Comparison of ENCODE assay signal across 1 cellular context in the genomic region with DNA sequence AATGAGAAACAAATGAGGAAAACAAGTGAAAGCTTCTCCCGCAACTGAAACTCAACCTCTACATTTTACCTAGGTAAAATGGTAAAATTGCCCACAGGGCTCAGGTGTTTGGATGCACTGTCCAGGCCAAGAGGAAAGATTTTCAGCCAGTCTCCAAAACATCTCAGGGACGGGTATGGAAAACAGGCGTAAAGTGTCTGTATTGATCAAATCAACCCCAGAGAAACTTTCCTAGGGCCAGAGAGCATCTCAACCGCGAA.
TF ChIP-seq lines count a peak whose summit lies in the region.

No MANE protein-coding gene starts in this region.

TF ChIP-seq in GM12878, 131 proteins besides CTCF, POLR2A, EP300 and RAD21 (continued from another document):
- TF ChIP-seq ZBTB4 (CRISPR knock-in tag; IDR thresholded peaks at IDR 0.05) (no peak), TCF7 (IDR thresholded peaks at IDR 0.05; ENCODE audit: borderline replicate concordance) (no peak), IKZF1 (conservative IDR thresholded peaks at IDR 0.05) (no peak), CEBPB (IDR thresholded peaks at IDR 0.05; ENCODE audit: borderline replicate concordance in 1 of 2, low read depth in 2 of 2, low read length in 2 of 2) (no peak), RELB (IDR thresholded peaks at IDR 0.05; ENCODE audit: low read depth) (no peak), SMAD5 (IDR thresholded peaks at IDR 0.05; ENCODE audit: low read depth) (0 out of 2 replicates have a peak, but pooled peaks have one; percentile 33), FOXM1 (IDR thresholded peaks at IDR 0.05; ENCODE audit: low read depth, low read length) (no peak), ZNF687 (IDR thresholded peaks at IDR 0.05) (peak; percentile 37; the same call in 1 of the 2 replicates), SUPT20H (IDR thresholded peaks at IDR 0.05; ENCODE audit: borderline replicate concordance, control insufficient read depth, low read depth, low read length) (no peak), WRNIP1 (IDR thresholded peaks at IDR 0.05; ENCODE audit: borderline replicate concordance, low read depth, low read length) (no peak)
- TF ChIP-seq, protein P1, sequence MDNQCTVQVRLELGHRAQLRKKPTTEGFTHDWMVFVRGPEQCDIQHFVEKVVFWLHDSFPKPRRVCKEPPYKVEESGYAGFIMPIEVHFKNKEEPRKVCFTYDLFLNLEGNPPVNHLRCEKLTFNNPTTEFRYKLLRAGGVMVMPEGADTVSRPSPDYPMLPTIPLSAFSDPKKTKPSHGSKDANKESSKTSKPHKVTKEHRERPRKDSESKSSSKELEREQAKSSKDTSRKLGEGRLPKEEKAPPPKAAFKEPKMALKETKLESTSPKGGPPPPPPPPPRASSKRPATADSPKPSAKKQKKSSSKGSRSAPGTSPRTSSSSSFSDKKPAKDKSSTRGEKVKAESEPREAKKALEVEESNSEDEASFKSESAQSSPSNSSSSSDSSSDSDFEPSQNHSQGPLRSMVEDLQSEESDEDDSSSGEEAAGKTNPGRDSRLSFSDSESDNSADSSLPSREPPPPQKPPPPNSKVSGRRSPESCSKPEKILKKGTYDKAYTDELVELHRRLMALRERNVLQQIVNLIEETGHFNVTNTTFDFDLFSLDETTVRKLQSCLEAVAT (IDR thresholded peaks at IDR 0.05) = peak; percentile 47; the same call in 1 of the 2 replicates
TF ChIP-seq in GM12878: peak in this region for 3.
